8 cellular contexts compared by ENCODE assay signal in the genomic region with DNA sequence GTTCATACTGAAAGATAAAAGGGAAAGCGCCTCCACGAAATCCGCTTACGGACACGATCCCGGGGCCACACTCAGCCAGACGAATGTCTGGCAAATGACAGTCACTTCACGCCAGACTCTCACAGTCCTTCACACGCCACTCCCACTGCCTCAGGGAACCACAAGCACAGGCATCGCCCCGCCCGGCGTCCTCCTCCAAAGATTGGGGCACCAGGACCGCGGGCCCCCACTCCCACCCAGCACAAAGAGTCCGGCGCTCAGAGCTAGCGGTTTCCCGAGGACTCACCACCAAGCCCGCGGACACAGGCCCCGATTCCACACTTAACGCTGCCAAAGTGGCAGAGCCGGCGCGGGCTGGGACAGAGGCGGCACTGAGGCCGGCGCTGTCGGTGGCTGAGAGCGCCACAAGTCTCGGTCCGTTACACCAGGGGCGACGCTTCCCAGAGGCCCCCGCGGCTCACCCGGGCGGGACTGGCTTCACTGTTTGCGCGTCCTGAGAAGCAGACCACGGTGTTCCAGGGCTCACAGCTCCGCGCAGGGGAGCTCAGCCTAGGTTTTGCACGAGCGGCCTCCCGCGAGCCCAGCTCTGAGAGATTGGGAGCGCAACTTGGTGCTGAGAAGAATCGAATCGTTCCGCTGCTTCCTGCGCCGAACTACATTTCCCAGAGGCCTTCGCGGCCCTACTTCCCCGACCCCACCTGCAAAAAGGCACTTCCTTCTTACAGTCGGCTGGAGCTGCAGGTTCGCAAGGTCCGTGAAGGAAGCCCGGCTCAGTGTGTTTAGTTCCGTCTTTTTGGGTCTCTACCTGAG. TPM values are rescaled to one million over a fixed set of nuclear protein-coding genes. Genes with fewer than 3 reads are reported as not detected.
DNase-seq lines count a peak whose midpoint lies in the region; ATAC-seq and TF ChIP-seq lines count a peak whose summit lies in the region.

A gene (minus strand): TSS at position 647 of the 810 bp plus-strand sequence. CDS start 22,523 bp downstream, outside the sequence.

- H3K4me1 ChIP-seq in HUES64 (ENCODE audit: insufficient read depth, low read length) = 0 out of 2 replicates have a peak, but pooled peaks cover 3% of the 10 kb centered on the region
- H3K4me1 ChIP-seq in esophagus muscularis mucosa = peaks cover 16 to 34% (median 34%) of the 10 kb centered on the region in 4 donors
- H3K4me1 ChIP-seq in muscle layer of colon (ENCODE audit: insufficient read depth, low read length) = peaks cover 20% of the 10 kb centered on the region

- peak within 1 kb of the TSS; percentile 89 for H3K27ac Mint-ChIP-seq in Calu3 (ENCODE audit: unreplicated experiment)

- intact Hi-C loops in Calu3 (cut with micrococcal nuclease; ENCODE audit: unreplicated experiment) = loop anchor here (2.0 kb wide), 1 partner anchor 128 kb away; a partner anchor contains a TSS
- intact Hi-C loops in esophagus muscularis mucosa (cut with DNase I) = loop anchor here (5.0 kb wide), 3 partner anchors 95 to 390 kb away; a partner anchor contains a TSS

- H3K4me1 Mint-ChIP-seq in Calu3 (ENCODE audit: low read depth, unreplicated experiment) = no peaks in the 10 kb centered on the region

- TF ChIP-seq EP300 in esophagus muscularis mucosa (IDR thresholded peaks at IDR 0.05) = no peak

- CTCF ChIA-PET in Calu3 (lab: Charles Lee) = interaction anchor here (0.9 kb wide), 1 partner anchor 128 kb away, joined by 5 read pairs; a partner anchor contains a TSS

- peak within 1 kb of the TSS; percentile 95 for H3K4me3 Mint-ChIP-seq in Calu3 (ENCODE audit: low read depth, unreplicated experiment)

- peaks cover 28% of the 10 kb centered on the region for H3K36me3 Mint-ChIP-seq in Calu3 (ENCODE audit: insufficient read depth, unreplicated experiment)

- TF ChIP-seq CTCF in Calu3 (IDR thresholded peaks at IDR 0.05; ENCODE audit: unreplicated experiment) = no peak
- no peak for TF ChIP-seq CTCF in esophagus muscularis mucosa (IDR thresholded peaks at IDR 0.05)

- DNase-seq in Calu3 (peak; percentile 85), OCI-M2 (lab: John Stamatoyannopoulos, UW; ENCODE audit: unreplicated experiment) (peak; percentile 99), esophagus muscularis mucosa (ENCODE audit: extremely low spot score) (peak; percentile 95)
- peak; percentile 90 for DNase-seq in activated T-cell treated with anti-CD3 and anti-CD28 coated beads, Interleukin-2, amount 50 U/mL, for 48 hours
- peak; percentile 67 to 69 for DNase-seq in stimulated activated CD8-positive, alpha-beta memory T cell treated with anti-CD3 and anti-CD28 coated beads, Interleukin-7, amount 100 ng/mL, for 1 hour (ENCODE audit: low read depth in 2 of 2)

- H3K27ac ChIP-seq in HUES64 (ENCODE audit: low read depth, low read length) = peak within 1 kb of the TSS; percentile 71
- peak within 1 kb of the TSS; percentile 92 to 96 (median 93) for H3K27ac ChIP-seq in esophagus muscularis mucosa (replicated peaks in 1 of 4)
- H3K27ac ChIP-seq in muscle layer of colon (ENCODE audit: low read depth, low read length) = peak within 1 kb of the TSS; percentile 92

- H3K4me3 ChIP-seq in HUES64 (ENCODE audit: low read length) = peak within 1 kb of the TSS; percentile 89
- H3K4me3 ChIP-seq in esophagus muscularis mucosa = peak within 1 kb of the TSS; percentile 73 to 94 (median 86)
- H3K4me3 ChIP-seq in muscle layer of colon (ENCODE audit: low read depth in 1 of 2, low read length in 2 of 2) = peak within 1 kb of the TSS; percentile 75 to 89

- peak; percentile 65 for ATAC-seq in GM21423 (IDR thresholded peaks at IDR 0.05; ENCODE audit: unreplicated experiment)

- H3K9me3 Mint-ChIP-seq in Calu3 (ENCODE audit: low read depth, unreplicated experiment) = peaks cover 14% of the 10 kb centered on the region

- no peaks in the 10 kb centered on the region for H3K27me3 Mint-ChIP-seq in Calu3 (ENCODE audit: unreplicated experiment)

- H3K27me3 ChIP-seq in HUES64 (ENCODE audit: insufficient read depth, low read length) (no peaks in the 10 kb centered on the region), esophagus muscularis mucosa (no peaks in the 10 kb centered on the region), muscle layer of colon (ENCODE audit: control insufficient read depth in 1 of 2, insufficient read depth in 2 of 2, low read length in 2 of 2) (no peaks in the 10 kb centered on the region)

- H3K9me3 ChIP-seq in HUES64 (ENCODE audit: insufficient read depth, low read depth, low read length) = no peaks in the 10 kb centered on the region; the same call in 1 of the 2 replicates
- peaks cover 0 to 11% (median 8%) of the 10 kb centered on the region in 4 donors for H3K9me3 ChIP-seq in esophagus muscularis mucosa
- H3K9me3 ChIP-seq in muscle layer of colon (ENCODE audit: low read length) = no peaks in the 10 kb centered on the region

- no TSS peak for BruUV-seq in Calu3 (replicated peaks; lab: Mats Ljungman, UMichigan)

- H3K9ac ChIP-seq in HUES64 (ENCODE audit: low read depth, low read length) = peak within 1 kb of the TSS; percentile 74
- peak within 1 kb of the TSS; percentile 68 for H3K9ac ChIP-seq in muscle layer of colon (ENCODE audit: low read length)

- TF ChIP-seq POLR2A in esophagus muscularis mucosa (IDR thresholded peaks at IDR 0.05; ENCODE audit: low read depth) = no peak

- H3K36me3 ChIP-seq in HUES64 (ENCODE audit: insufficient read depth, low read length) = peaks cover 35% of the 10 kb centered on the region
- H3K36me3 ChIP-seq in esophagus muscularis mucosa = peaks cover 18 to 46% (median 30%) of the 10 kb centered on the region in 4 donors
- peaks cover 26% of the 10 kb centered on the region for H3K36me3 ChIP-seq in muscle layer of colon (ENCODE audit: insufficient read depth, low read length)

- WGBS in HUES64 = under 1% methylated on average over 62 of the region's 62 CpGs
- WGBS in esophagus muscularis mucosa = 0% methylated on average over 13 of the region's 62 CpGs

RNA-seq across cellular contexts. Expression of the gene that starts here (rescaled TPM):
- total RNA-seq in Calu3 (2022) (2.8 and 3.8 TPM in 2 replicates), esophagus muscularis mucosa (10 to 100 TPM in 1 of 4 donors, 1 to 10 TPM in 3; 5.6 to 11.6 (median 7.7) TPM)
- 7.8 TPM for polyA plus RNA-seq in HUES64 (2013, experiment 1 of 2)
- 8.7 TPM for polyA plus RNA-seq in HUES64 (2013, experiment 2 of 2)

Comparison
In these comparisons a context has a peak if more than half of its experiments do, and no peak if none do; other contexts are left out.
1. Peak in every context shown above with its lines: DNase-seq, ATAC-seq, H3K4me3 ChIP-seq and H3K27ac ChIP-seq.